1 cellular context compared by ENCODE assay signal in the genomic region with DNA sequence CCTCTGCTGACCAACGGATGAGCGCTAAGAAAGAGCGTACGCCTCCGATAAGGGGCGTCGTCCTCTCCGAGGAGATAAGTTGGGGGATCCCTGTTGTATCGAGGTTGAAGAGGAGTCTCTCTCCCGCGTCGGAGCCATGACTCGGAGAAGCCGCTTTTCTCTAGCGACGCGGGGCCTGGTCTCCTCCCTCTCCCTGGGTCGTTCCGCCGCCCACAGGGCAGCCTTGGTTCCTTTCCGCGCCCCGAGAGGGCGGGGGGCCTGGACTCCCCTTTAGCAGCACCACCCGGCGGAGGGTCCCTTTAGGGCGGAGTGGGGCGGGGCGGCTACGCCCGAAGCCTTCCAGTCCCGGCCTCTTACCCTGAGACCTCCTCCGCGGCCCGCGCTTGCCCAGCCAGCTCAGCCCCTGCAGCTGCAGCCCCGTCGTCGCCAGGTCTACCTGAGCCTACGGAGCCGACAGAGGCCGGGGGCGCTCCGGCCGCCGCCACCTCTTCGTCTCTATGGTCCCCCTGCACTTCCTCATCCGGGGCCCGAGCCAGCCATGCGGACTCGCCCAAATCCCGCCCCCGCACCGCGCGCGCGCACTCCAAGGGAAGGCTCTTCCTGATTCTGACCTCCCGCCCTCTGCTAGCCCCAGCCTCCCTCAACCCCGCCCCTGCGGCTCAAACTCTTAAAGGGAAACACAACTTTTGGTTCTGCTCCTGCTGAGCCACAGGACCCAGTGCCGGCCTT.
A peak's percentile ranks its signal among the peaks of the same experiment; 100 is the strongest.
TF ChIP-seq lines count a peak whose summit lies in the region.

A gene (minus strand): TSS at position 497 of the 729 bp plus-strand sequence. CDS start 11,272 bp downstream, outside the sequence.

TF ChIP-seq in HEK293, 187 proteins besides CTCF, POLR2A, EP300 and RAD21 (continued from another document and continues in another):
- TF ChIP-seq, protein P1, sequence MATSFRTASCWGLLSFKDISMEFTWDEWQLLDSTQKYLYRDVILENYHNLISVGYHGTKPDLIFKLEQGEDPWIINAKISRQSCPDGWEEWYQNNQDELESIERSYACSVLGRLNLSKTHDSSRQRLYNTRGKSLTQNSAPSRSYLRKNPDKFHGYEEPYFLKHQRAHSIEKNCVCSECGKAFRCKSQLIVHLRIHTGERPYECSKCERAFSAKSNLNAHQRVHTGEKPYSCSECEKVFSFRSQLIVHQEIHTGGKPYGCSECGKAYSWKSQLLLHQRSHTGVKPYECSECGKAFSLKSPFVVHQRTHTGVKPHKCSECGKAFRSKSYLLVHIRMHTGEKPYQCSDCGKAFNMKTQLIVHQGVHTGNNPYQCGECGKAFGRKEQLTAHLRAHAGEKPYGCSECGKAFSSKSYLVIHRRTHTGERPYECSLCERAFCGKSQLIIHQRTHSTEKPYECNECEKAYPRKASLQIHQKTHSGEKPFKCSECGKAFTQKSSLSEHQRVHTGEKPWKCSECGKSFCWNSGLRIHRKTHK (tag by site-specific recombination; IDR thresholded peaks at IDR 0.05) = no peak
- TF ChIP-seq GLIS1 (tag by site-specific recombination; IDR thresholded peaks at IDR 0.05) (peak; percentile 64; the same call in 1 of the 2 replicates), ZNF416 (tag by site-specific recombination; IDR thresholded peaks at IDR 0.05) (no peak), ZNF664 (tag by site-specific recombination; IDR thresholded peaks at IDR 0.05) (no peak), ZNF211 (tag by site-specific recombination; IDR thresholded peaks at IDR 0.05; ENCODE audit: low read depth) (no peak), ZNF274 (IDR thresholded peaks at IDR 0.05; ENCODE audit: low read length) (no peak), ZNF274 (tag by site-specific recombination; IDR thresholded peaks at IDR 0.05; ENCODE audit: borderline replicate concordance) (no peak), ZXDB (tag by site-specific recombination; IDR thresholded peaks at IDR 0.05) (peak; percentile 99), ZNF266 (tag by site-specific recombination; IDR thresholded peaks at IDR 0.05; ENCODE audit: low read depth) (no peak), PRDM1 (tag by site-specific recombination; IDR thresholded peaks at IDR 0.05) (no peak), ZFP37 (tag by site-specific recombination; IDR thresholded peaks at IDR 0.05) (peak; percentile 87), KLF9 (tag by site-specific recombination; IDR thresholded peaks at IDR 0.05; ENCODE audit: low read depth) (peak; percentile 82), MEIS1 (CRISPR knock-in tag; IDR thresholded peaks at IDR 0.05; ENCODE audit: borderline replicate concordance) (no peak), ZNF843 (tag by site-specific recombination; IDR thresholded peaks at IDR 0.05) (no peak), ZNF341 (tag by site-specific recombination; IDR thresholded peaks at IDR 0.05; ENCODE audit: low read depth) (peak; percentile 100), RBAK (tag by site-specific recombination; IDR thresholded peaks at IDR 0.05) (no peak), GFI1B (tag by site-specific recombination; IDR thresholded peaks at IDR 0.05) (no peak), MYNN (tag by site-specific recombination; IDR thresholded peaks at IDR 0.05; ENCODE audit: borderline replicate concordance) (no peak), ZFHX2 (tag by site-specific recombination; conservative IDR thresholded peaks at IDR 0.05) (peak; percentile 94), ZNF133 (tag by site-specific recombination; IDR thresholded peaks at IDR 0.05) (no peak), ZNF311 (tag by site-specific recombination; IDR thresholded peaks at IDR 0.05; ENCODE audit: borderline replicate concordance) (no peak), ZNF350 (tag by site-specific recombination; IDR thresholded peaks at IDR 0.05) (no peak), ZNF48 (tag by site-specific recombination; IDR thresholded peaks at IDR 0.05) (no peak), ZNF433 (tag by site-specific recombination; IDR thresholded peaks at IDR 0.05; ENCODE audit: low read depth) (no peak), ZNF37A (tag by site-specific recombination; IDR thresholded peaks at IDR 0.05) (no peak), YY1 (tag by site-specific recombination; IDR thresholded peaks at IDR 0.05) (peak; percentile 59), TCF7L2 (IDR thresholded peaks at IDR 0.05; ENCODE audit: borderline replicate concordance, low read depth, low read length) (no peak), ZNF792 (tag by site-specific recombination; IDR thresholded peaks at IDR 0.05) (no peak), SP7 (tag by site-specific recombination; IDR thresholded peaks at IDR 0.05) (peak; percentile 68), ZNF223 (tag by site-specific recombination; IDR thresholded peaks at IDR 0.05) (no peak), TRIM28 (IDR thresholded peaks at IDR 0.05; ENCODE audit: borderline replicate concordance, low read length) (peak; percentile 63; the same call in 1 of the 2 replicates), HOXA7 (CRISPR knock-in tag; IDR thresholded peaks at IDR 0.05; ENCODE audit: borderline replicate concordance) (no peak), ZNF621 (tag by site-specific recombination; IDR thresholded peaks at IDR 0.05) (no peak), ZNF174 (tag by site-specific recombination; IDR thresholded peaks at IDR 0.05) (no peak), ZNF292 (tag by site-specific recombination; IDR thresholded peaks at IDR 0.05; ENCODE audit: borderline replicate concordance, low read depth) (no peak), ZNF623 (tag by site-specific recombination; IDR thresholded peaks at IDR 0.05) (peak; percentile 63; the same call in 1 of the 2 replicates), BCL11B (tag by site-specific recombination; IDR thresholded peaks at IDR 0.05; ENCODE audit: low read depth) (peak; percentile 73; the same call in 1 of the 2 replicates), ZNF121 (tag by site-specific recombination; IDR thresholded peaks at IDR 0.05) (no peak)
- TF ChIP-seq, protein P2, sequence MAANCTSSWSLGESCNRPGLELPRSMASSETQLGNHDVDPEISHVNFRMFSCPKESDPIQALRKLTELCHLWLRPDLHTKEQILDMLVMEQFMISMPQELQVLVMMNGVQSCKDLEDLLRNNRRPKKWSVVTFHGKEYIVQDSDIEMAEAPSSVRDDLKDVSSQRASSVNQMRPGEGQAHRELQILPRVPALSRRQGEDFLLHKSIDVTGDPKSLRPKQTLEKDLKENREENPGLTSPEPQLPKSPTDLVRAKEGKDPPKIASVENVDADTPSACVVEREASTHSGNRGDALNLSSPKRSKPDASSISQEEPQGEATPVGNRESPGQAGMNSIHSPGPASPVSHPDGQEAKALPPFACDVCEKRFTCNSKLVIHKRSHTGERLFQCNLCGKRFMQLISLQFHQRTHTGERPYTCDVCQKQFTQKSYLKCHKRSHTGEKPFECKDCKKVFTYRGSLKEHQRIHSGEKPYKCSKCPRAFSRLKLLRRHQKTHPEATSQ (tag by site-specific recombination; IDR thresholded peaks at IDR 0.05) = 0 out of 2 replicates have a peak, but pooled peaks have one; percentile 64
- TF ChIP-seq, protein P3, sequence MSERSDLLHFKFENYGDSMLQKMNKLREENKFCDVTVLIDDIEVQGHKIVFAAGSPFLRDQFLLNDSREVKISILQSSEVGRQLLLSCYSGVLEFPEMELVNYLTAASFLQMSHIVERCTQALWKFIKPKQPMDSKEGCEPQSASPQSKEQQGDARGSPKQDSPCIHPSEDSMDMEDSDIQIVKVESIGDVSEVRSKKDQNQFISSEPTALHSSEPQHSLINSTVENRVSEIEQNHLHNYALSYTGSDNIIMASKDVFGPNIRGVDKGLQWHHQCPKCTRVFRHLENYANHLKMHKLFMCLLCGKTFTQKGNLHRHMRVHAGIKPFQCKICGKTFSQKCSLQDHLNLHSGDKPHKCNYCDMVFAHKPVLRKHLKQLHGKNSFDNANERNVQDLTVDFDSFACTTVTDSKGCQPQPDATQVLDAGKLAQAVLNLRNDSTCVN (tag by site-specific recombination; optimal IDR thresholded peaks at IDR 0.05) = peak; percentile 95
- TF ChIP-seq, protein P4, sequence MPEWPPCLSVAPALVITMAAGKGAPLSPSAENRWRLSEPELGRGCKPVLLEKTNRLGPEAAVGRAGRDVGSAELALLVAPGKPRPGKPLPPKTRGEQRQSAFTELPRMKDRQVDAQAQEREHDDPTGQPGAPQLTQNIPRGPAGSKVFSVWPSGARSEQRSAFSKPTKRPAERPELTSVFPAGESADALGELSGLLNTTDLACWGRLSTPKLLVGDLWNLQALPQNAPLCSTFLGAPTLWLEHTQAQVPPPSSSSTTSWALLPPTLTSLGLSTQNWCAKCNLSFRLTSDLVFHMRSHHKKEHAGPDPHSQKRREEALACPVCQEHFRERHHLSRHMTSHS (tag by site-specific recombination; IDR thresholded peaks at IDR 0.05) = no peak
- TF ChIP-seq, protein P5, sequence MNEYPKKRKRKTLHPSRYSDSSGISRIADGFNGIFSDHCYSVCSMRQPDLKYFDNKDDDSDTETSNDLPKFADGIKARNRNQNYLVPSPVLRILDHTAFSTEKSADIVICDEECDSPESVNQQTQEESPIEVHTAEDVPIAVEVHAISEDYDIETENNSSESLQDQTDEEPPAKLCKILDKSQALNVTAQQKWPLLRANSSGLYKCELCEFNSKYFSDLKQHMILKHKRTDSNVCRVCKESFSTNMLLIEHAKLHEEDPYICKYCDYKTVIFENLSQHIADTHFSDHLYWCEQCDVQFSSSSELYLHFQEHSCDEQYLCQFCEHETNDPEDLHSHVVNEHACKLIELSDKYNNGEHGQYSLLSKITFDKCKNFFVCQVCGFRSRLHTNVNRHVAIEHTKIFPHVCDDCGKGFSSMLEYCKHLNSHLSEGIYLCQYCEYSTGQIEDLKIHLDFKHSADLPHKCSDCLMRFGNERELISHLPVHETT (tag by site-specific recombination; IDR thresholded peaks at IDR 0.05) = peak; percentile 47; the same call in 1 of the 2 replicates
- TF ChIP-seq, protein P6, sequence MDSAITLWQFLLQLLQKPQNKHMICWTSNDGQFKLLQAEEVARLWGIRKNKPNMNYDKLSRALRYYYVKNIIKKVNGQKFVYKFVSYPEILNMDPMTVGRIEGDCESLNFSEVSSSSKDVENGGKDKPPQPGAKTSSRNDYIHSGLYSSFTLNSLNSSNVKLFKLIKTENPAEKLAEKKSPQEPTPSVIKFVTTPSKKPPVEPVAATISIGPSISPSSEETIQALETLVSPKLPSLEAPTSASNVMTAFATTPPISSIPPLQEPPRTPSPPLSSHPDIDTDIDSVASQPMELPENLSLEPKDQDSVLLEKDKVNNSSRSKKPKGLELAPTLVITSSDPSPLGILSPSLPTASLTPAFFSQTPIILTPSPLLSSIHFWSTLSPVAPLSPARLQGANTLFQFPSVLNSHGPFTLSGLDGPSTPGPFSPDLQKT (IDR thresholded peaks at IDR 0.05; ENCODE audit: borderline replicate concordance, low read depth, low read length) = no peak
- TF ChIP-seq, protein P7, sequence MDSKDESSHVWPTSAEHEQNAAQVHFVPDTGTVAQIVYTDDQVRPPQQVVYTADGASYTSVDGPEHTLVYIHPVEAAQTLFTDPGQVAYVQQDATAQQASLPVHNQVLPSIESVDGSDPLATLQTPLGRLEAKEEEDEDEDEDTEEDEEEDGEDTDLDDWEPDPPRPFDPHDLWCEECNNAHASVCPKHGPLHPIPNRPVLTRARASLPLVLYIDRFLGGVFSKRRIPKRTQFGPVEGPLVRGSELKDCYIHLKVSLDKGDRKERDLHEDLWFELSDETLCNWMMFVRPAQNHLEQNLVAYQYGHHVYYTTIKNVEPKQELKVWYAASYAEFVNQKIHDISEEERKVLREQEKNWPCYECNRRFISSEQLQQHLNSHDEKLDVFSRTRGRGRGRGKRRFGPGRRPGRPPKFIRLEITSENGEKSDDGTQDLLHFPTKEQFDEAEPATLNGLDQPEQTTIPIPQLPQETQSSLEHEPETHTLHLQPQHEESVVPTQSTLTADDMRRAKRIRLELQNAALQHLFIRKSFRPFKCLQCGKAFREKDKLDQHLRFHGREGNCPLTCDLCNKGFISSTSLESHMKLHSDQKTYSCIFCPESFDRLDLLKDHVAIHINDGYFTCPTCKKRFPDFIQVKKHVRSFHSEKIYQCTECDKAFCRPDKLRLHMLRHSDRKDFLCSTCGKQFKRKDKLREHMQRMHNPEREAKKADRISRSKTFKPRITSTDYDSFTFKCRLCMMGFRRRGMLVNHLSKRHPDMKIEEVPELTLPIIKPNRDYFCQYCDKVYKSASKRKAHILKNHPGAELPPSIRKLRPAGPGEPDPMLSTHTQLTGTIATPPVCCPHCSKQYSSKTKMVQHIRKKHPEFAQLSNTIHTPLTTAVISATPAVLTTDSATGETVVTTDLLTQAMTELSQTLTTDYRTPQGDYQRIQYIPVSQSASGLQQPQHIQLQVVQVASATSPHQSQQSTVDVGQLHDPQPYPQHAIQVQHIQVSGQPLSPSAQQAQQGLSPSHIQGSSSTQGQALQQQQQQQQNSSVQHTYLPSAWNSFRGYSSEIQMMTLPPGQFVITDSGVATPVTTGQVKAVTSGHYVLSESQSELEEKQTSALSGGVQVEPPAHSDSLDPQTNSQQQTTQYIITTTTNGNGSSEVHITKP (tag by site-specific recombination; IDR thresholded peaks at IDR 0.05) = peak; percentile 83
- TF ChIP-seq, protein P8, sequence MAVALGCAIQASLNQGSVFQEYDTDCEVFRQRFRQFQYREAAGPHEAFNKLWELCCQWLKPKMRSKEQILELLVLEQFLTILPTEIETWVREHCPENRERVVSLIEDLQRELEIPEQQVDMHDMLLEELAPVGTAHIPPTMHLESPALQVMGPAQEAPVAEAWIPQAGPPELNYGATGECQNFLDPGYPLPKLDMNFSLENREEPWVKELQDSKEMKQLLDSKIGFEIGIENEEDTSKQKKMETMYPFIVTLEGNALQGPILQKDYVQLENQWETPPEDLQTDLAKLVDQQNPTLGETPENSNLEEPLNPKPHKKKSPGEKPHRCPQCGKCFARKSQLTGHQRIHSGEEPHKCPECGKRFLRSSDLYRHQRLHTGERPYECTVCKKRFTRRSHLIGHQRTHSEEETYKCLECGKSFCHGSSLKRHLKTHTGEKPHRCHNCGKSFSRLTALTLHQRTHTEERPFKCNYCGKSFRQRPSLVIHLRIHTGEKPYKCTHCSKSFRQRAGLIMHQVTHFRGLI (tag by site-specific recombination; IDR thresholded peaks at IDR 0.05) = no peak
- TF ChIP-seq, protein P9, sequence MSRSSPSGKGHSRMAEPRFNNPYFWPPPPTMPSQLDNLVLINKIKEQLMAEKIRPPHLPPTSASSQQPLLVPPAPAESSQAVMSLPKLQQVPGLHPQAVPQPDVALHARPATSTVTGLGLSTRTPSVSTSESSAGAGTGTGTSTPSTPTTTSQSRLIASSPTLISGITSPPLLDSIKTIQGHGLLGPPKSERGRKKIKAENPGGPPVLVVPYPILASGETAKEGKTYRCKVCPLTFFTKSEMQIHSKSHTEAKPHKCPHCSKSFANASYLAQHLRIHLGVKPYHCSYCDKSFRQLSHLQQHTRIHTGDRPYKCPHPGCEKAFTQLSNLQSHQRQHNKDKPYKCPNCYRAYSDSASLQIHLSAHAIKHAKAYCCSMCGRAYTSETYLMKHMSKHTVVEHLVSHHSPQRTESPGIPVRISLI (tag by site-specific recombination; IDR thresholded peaks at IDR 0.05) = no peak
- TF ChIP-seq, protein P10, sequence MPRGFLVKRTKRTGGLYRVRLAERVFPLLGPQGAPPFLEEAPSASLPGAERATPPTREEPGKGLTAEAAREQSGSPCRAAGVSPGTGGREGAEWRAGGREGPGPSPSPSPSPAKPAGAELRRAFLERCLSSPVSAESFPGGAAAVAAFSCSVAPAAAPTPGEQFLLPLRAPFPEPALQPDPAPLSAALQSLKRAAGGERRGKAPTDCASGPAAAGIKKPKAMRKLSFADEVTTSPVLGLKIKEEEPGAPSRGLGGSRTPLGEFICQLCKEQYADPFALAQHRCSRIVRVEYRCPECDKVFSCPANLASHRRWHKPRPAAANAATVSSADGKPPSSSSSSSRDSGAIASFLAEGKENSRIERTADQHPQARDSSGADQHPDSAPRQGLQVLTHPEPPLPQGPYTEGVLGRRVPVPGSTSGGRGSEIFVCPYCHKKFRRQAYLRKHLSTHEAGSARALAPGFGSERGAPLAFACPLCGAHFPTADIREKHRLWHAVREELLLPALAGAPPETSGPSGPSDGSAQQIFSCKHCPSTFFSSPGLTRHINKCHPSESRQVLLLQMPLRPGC (tag by site-specific recombination; IDR thresholded peaks at IDR 0.05) = peak; percentile 54; the same call in 1 of the 2 replicates
